In genomic region chr3:84573962-84574361, GRCh38 we compare ENCODE assay signal across 34 cellular contexts.
"Had no signal": no experiment of that assay in that cellular context is flagged by ENCODE, and none has a peak within 500 bp of the region (broad histone marks: within the 10 kb centered on the region; RNA-seq: fewer than 3 reads in every experiment).

No MANE protein-coding gene starts in this region.

- H3K27me3 ChIP-seq: adrenal gland, ascending aorta, body of pancreas, brain microvascular endothelial cell, breast epithelium, cardiac muscle cell had no signal

- H3K4me3 ChIP-seq: adrenal gland, ascending aorta, body of pancreas, breast epithelium, cardiac muscle cell had no signal

- H3K9me3 ChIP-seq: ascending aorta, body of pancreas, breast epithelium had no signal

- H3K36me3 ChIP-seq: adrenal gland, ascending aorta, brain microvascular endothelial cell, breast epithelium, cardiac muscle cell had no signal

- H3K4me1 ChIP-seq: adrenal gland, ascending aorta, body of pancreas, breast epithelium had no signal

- H3K27ac ChIP-seq: adrenal gland, ascending aorta, body of pancreas, brain microvascular endothelial cell, breast epithelium, cardiac muscle cell had no signal

- DNase-seq: activated effector memory CD4-positive, alpha-beta T cell treated with anti-CD3 and anti-CD28 coated beads, Interleukin-2, amount 50 U/mL, for 16 hours; activated effector memory CD4-positive, alpha-beta T cell treated with Interleukin-2 at 50 U/mL for 16 hours; activated gamma-delta T cell; activated gamma-delta T cell treated with Interleukin-2 at 50 U/mL for 16 hours; activated naive CD4-positive, alpha-beta T cell; activated naive CD4-positive, alpha-beta T cell treated with anti-CD3 and anti-CD28 coated beads for 36 hours; activated naive CD4-positive, alpha-beta T cell treated with anti-CD3 and anti-CD28 coated beads, Interleukin-2, amount 10 ng/mL, durations not matched to agents 7 days and 5 days; activated naive CD4-positive, alpha-beta T cell treated with anti-CD3 and anti-CD28 coated beads, Interleukin-2, amount 50 U/mL, for 16 hours; activated naive CD4-positive, alpha-beta T cell treated with Interleukin-2 at 50 U/mL for 16 hours; activated naive CD8-positive, alpha-beta T cell treated with anti-CD3 and anti-CD28 coated beads for 36 hours; activated naive CD8-positive, alpha-beta T cell treated with anti-CD3 and anti-CD28 coated beads, Interleukin-2, amount 10 ng/mL, durations not matched to agents 7 days and 5 days; activated naive CD8-positive, alpha-beta T cell treated with anti-CD3 and anti-CD28 coated beads, Interleukin-2, amount 50 U/mL, for 24 hours; activated T-cell treated with anti-CD3 and anti-CD28 coated beads, Interleukin-2, amount 50 U/mL, for 1 hour; activated T-cell treated with anti-CD3 and anti-CD28 coated beads, Interleukin-2, amount 50 U/mL, for 24 hours; activated T-cell treated with anti-CD3 and anti-CD28 coated beads, Interleukin-2, amount 50 U/mL, for 4 hours; activated T-cell treated with anti-CD3 and anti-CD28 coated beads, Interleukin-2, amount 50 U/mL, for 48 hours; activated T-cell treated with anti-CD3 and anti-CD28 coated beads, Interleukin-2, amount 50 U/mL, for 72 hours; adrenal gland; amniotic stem cell; amygdala; anterior cingulate cortex; aorta; body of pancreas; brain microvascular endothelial cell; caudate nucleus; central memory CD4-positive, alpha-beta T cell; cerebellar nuclear complex had no signal

- FAIRE-seq: astrocyte, bronchial epithelial cell had no signal

- ATAC-seq: activated naive CD4-positive, alpha-beta T cell treated with anti-CD3 and anti-CD28 coated beads, Interleukin-2, amount 50 U/mL, for 72 hours; activated naive CD8-positive, alpha-beta T cell treated with anti-CD3 and anti-CD28 coated beads, Interleukin-2, amount 50 U/mL, for 24 hours; activated T-cell treated with anti-CD3 and anti-CD28 coated beads, Interleukin-2, amount 50 U/mL, for 4 hours; activated T-cell treated with anti-CD3 and anti-CD28 coated beads, Interleukin-2, amount 50 U/mL, for 72 hours; activated T-helper 17 cell treated with anti-CD3 and anti-CD28 coated beads, Interleukin-2, amount 50 U/mL, for 72 hours; body of pancreas had no signal
